Comparison of ENCODE assay signal across 1 cellular context in genomic region chr11:32890843-32891656, GRCh38.
TF ChIP-seq lines count a peak whose summit lies in the region.

No MANE protein-coding gene starts in this region.

TF ChIP-seq in HEK293, 187 proteins besides CTCF, POLR2A, EP300 and RAD21 (continued from another document):
- TF ChIP-seq ZNF391 (tag by site-specific recombination; IDR thresholded peaks at IDR 0.05; ENCODE audit: borderline replicate concordance, low read depth) (peak; percentile 90; the same call in 1 of the 2 replicates), ZNF18 (tag by site-specific recombination; IDR thresholded peaks at IDR 0.05) (peak; percentile 78), ZNF510 (tag by site-specific recombination; IDR thresholded peaks at IDR 0.05; ENCODE audit: insufficient replicate concordance) (no peak), ZNF174 (tag by site-specific recombination; IDR thresholded peaks at IDR 0.05) (no peak), MZF1 (tag by site-specific recombination; IDR thresholded peaks at IDR 0.05; ENCODE audit: borderline replicate concordance) (0 out of 2 replicates have a peak, but pooled peaks have one; percentile 21), ZNF558 (tag by site-specific recombination; IDR thresholded peaks at IDR 0.05) (no peak)
